1 cellular context compared by ENCODE assay signal in the genomic region with DNA sequence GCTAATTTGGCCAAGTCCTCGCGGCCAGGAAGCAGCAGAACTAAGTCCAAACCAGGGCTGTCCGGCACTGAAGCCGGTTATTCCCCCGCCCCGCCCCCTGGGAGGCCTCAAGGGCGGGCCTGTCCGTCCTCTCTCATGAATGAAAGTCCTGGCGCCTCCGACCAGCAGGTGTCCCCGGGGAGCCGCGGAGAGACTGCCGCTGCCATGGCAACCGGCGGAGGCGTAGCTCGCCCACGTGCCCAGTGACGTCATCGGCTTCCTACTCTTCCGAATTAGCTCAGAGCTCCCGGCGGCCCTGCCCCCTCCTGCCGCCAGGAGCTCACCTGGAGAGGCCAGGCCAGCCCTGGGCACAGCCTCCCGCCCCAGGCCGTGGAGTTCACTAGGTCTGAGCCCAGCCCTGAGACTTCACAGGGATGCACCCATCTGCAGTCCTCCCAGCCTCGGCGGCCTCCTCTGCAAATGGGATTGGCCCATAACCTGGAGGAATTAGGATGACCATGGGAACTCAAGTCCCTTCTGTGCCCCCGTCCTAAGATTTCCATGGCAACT.
TF ChIP-seq lines count a peak whose summit lies in the region.

No MANE protein-coding gene starts in this region.

TF ChIP-seq in HepG2, 621 proteins besides CTCF, POLR2A, EP300 and RAD21 (continued from another document and continues in another):
- TF ChIP-seq ZNF430 (CRISPR knock-in tag; IDR thresholded peaks at IDR 0.05) (peak; percentile 87; the same call in 1 of the 2 replicates), ATRX (CRISPR knock-in tag; IDR thresholded peaks at IDR 0.05; ENCODE audit: borderline replicate concordance) (no peak), FOXC1 (CRISPR knock-in tag; IDR thresholded peaks at IDR 0.05; ENCODE audit: borderline replicate concordance) (no peak; the same call in 1 of the 2 replicates), DR1 (CRISPR knock-in tag; IDR thresholded peaks at IDR 0.05) (no peak), ATF1 (CRISPR knock-in tag; IDR thresholded peaks at IDR 0.05) (peak; percentile 92), ZNF260 (CRISPR knock-in tag; IDR thresholded peaks at IDR 0.05; ENCODE audit: borderline replicate concordance, low read depth) (peak; percentile 70; the same call in 1 of the 2 replicates), ZNF136 (CRISPR knock-in tag; IDR thresholded peaks at IDR 0.05; ENCODE audit: low read depth) (no peak), NFIB (CRISPR knock-in tag; IDR thresholded peaks at IDR 0.05; ENCODE audit: borderline replicate concordance) (no peak), GATA4 (IDR thresholded peaks at IDR 0.05; ENCODE audit: borderline replicate concordance, low read depth) (no peak), ZNF549 (CRISPR knock-in tag; IDR thresholded peaks at IDR 0.05) (no peak), EHMT2 (IDR thresholded peaks at IDR 0.05; ENCODE audit: borderline replicate concordance, low read depth, low read length) (no peak), PRMT3 (CRISPR knock-in tag; IDR thresholded peaks at IDR 0.05; ENCODE audit: borderline replicate concordance, low read depth) (no peak), MAZ (IDR thresholded peaks at IDR 0.05; ENCODE audit: borderline replicate concordance, low read depth, low read length) (peak; percentile 90), MAZ (CRISPR knock-in tag; IDR thresholded peaks at IDR 0.05; ENCODE audit: low read depth) (peak; percentile 90), FOXK1 (CRISPR knock-in tag; IDR thresholded peaks at IDR 0.05; ENCODE audit: borderline replicate concordance, low read depth) (peak; percentile 70; the same call in 1 of the 2 replicates), KDM5A (IDR thresholded peaks at IDR 0.05; ENCODE audit: borderline replicate concordance, low read length) (no peak), MEIS1 (CRISPR knock-in tag; IDR thresholded peaks at IDR 0.05; ENCODE audit: borderline replicate concordance) (peak; percentile 72), MXI1 (IDR thresholded peaks at IDR 0.05; ENCODE audit: borderline replicate concordance, low read depth, low read length) (peak; percentile 99), ZNF713 (CRISPR knock-in tag; IDR thresholded peaks at IDR 0.05) (no peak), HOXD1 (CRISPR knock-in tag; IDR thresholded peaks at IDR 0.05) (no peak), ZNF792 (CRISPR knock-in tag; IDR thresholded peaks at IDR 0.05) (peak; percentile 33; the same call in 1 of the 2 replicates), U2AF1 (optimal IDR thresholded peaks at IDR 0.05; ENCODE audit: low read depth, low read length) (peak; percentile 18), ZFP36L2 (CRISPR knock-in tag; IDR thresholded peaks at IDR 0.05) (no peak), ZBTB3 (CRISPR knock-in tag; IDR thresholded peaks at IDR 0.05; ENCODE audit: borderline replicate concordance, low read depth) (peak; percentile 69; the same call in 1 of the 2 replicates)
- TF ChIP-seq, protein P1, sequence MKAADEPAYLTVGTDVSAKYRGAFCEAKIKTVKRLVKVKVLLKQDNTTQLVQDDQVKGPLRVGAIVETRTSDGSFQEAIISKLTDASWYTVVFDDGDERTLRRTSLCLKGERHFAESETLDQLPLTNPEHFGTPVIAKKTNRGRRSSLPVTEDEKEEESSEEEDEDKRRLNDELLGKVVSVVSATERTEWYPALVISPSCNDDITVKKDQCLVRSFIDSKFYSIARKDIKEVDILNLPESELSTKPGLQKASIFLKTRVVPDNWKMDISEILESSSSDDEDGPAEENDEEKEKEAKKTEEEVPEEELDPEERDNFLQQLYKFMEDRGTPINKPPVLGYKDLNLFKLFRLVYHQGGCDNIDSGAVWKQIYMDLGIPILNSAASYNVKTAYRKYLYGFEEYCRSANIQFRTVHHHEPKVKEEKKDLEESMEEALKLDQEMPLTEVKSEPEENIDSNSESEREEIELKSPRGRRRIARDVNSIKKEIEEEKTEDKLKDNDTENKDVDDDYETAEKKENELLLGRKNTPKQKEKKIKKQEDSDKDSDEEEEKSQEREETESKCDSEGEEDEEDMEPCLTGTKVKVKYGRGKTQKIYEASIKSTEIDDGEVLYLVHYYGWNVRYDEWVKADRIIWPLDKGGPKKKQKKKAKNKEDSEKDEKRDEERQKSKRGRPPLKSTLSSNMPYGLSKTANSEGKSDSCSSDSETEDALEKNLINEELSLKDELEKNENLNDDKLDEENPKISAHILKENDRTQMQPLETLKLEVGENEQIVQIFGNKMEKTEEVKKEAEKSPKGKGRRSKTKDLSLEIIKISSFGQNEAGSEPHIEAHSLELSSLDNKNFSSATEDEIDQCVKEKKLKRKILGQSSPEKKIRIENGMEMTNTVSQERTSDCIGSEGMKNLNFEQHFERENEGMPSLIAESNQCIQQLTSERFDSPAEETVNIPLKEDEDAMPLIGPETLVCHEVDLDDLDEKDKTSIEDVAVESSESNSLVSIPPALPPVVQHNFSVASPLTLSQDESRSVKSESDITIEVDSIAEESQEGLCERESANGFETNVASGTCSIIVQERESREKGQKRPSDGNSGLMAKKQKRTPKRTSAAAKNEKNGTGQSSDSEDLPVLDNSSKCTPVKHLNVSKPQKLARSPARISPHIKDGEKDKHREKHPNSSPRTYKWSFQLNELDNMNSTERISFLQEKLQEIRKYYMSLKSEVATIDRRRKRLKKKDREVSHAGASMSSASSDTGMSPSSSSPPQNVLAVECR (CRISPR knock-in tag; IDR thresholded peaks at IDR 0.05; ENCODE audit: borderline replicate concordance), result peak; percentile 92
- TF ChIP-seq, protein P2, sequence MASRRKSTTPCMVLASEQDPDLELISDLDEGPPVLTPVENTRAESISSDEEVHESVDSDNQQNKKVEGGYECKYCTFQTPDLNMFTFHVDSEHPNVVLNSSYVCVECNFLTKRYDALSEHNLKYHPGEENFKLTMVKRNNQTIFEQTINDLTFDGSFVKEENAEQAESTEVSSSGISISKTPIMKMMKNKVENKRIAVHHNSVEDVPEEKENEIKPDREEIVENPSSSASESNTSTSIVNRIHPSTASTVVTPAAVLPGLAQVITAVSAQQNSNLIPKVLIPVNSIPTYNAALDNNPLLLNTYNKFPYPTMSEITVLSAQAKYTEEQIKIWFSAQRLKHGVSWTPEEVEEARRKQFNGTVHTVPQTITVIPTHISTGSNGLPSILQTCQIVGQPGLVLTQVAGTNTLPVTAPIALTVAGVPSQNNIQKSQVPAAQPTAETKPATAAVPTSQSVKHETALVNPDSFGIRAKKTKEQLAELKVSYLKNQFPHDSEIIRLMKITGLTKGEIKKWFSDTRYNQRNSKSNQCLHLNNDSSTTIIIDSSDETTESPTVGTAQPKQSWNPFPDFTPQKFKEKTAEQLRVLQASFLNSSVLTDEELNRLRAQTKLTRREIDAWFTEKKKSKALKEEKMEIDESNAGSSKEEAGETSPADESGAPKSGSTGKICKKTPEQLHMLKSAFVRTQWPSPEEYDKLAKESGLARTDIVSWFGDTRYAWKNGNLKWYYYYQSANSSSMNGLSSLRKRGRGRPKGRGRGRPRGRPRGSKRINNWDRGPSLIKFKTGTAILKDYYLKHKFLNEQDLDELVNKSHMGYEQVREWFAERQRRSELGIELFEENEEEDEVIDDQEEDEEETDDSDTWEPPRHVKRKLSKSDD (CRISPR knock-in tag; IDR thresholded peaks at IDR 0.05; ENCODE audit: low read depth), result peak; percentile 94
- TF ChIP-seq, protein P3, sequence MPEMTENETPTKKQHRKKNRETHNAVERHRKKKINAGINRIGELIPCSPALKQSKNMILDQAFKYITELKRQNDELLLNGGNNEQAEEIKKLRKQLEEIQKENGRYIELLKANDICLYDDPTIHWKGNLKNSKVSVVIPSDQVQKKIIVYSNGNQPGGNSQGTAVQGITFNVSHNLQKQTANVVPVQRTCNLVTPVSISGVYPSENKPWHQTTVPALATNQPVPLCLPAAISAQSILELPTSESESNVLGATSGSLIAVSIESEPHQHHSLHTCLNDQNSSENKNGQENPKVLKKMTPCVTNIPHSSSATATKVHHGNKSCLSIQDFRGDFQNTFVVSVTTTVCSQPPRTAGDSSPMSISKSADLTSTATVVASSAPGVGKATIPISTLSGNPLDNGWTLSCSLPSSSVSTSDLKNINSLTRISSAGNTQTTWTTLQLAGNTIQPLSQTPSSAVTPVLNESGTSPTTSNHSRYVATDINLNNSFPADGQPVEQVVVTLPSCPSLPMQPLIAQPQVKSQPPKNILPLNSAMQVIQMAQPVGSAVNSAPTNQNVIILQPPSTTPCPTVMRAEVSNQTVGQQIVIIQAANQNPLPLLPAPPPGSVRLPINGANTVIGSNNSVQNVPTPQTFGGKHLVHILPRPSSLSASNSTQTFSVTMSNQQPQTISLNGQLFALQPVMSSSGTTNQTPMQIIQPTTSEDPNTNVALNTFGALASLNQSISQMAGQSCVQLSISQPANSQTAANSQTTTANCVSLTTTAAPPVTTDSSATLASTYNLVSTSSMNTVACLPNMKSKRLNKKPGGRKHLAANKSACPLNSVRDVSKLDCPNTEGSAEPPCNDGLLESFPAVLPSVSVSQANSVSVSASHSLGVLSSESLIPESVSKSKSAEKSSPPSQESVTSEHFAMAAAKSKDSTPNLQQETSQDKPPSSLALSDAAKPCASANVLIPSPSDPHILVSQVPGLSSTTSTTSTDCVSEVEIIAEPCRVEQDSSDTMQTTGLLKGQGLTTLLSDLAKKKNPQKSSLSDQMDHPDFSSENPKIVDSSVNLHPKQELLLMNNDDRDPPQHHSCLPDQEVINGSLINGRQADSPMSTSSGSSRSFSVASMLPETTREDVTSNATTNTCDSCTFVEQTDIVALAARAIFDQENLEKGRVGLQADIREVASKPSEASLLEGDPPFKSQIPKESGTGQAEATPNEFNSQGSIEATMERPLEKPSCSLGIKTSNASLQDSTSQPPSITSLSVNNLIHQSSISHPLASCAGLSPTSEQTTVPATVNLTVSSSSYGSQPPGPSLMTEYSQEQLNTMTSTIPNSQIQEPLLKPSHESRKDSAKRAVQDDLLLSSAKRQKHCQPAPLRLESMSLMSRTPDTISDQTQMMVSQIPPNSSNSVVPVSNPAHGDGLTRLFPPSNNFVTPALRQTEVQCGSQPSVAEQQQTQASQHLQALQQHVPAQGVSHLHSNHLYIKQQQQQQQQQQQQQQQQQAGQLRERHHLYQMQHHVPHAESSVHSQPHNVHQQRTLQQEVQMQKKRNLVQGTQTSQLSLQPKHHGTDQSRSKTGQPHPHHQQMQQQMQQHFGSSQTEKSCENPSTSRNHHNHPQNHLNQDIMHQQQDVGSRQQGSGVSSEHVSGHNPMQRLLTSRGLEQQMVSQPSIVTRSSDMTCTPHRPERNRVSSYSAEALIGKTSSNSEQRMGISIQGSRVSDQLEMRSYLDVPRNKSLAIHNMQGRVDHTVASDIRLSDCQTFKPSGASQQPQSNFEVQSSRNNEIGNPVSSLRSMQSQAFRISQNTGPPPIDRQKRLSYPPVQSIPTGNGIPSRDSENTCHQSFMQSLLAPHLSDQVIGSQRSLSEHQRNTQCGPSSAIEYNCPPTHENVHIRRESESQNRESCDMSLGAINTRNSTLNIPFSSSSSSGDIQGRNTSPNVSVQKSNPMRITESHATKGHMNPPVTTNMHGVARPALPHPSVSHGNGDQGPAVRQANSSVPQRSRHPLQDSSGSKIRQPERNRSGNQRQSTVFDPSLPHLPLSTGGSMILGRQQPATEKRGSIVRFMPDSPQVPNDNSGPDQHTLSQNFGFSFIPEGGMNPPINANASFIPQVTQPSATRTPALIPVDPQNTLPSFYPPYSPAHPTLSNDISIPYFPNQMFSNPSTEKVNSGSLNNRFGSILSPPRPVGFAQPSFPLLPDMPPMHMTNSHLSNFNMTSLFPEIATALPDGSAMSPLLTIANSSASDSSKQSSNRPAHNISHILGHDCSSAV (CRISPR knock-in tag; IDR thresholded peaks at IDR 0.05; ENCODE audit: borderline replicate concordance), result no peak
- TF ChIP-seq, protein P4, sequence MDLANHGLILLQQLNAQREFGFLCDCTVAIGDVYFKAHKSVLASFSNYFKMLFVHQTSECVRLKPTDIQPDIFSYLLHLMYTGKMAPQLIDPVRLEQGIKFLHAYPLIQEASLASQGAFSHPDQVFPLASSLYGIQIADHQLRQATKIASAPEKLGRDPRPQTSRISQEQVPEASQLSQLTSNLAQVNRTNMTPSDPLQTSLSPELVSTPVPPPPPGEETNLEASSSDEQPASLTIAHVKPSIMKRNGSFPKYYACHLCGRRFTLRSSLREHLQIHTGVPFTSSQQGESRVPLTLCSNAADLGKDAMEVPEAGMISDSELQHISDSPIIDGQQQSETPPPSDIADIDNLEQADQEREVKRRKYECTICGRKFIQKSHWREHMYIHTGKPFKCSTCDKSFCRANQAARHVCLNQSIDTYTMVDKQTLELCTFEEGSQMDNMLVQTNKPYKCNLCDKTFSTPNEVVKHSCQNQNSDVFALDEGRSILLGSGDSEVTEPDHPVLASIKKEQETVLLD (CRISPR knock-in tag; IDR thresholded peaks at IDR 0.05; ENCODE audit: low read depth), result no peak
- TF ChIP-seq, protein P5, sequence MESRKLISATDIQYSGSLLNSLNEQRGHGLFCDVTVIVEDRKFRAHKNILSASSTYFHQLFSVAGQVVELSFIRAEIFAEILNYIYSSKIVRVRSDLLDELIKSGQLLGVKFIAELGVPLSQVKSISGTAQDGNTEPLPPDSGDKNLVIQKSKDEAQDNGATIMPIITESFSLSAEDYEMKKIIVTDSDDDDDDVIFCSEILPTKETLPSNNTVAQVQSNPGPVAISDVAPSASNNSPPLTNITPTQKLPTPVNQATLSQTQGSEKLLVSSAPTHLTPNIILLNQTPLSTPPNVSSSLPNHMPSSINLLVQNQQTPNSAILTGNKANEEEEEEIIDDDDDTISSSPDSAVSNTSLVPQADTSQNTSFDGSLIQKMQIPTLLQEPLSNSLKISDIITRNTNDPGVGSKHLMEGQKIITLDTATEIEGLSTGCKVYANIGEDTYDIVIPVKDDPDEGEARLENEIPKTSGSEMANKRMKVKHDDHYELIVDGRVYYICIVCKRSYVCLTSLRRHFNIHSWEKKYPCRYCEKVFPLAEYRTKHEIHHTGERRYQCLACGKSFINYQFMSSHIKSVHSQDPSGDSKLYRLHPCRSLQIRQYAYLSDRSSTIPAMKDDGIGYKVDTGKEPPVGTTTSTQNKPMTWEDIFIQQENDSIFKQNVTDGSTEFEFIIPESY (CRISPR knock-in tag; IDR thresholded peaks at IDR 0.05), result peak; percentile 69
- TF ChIP-seq, protein P6, sequence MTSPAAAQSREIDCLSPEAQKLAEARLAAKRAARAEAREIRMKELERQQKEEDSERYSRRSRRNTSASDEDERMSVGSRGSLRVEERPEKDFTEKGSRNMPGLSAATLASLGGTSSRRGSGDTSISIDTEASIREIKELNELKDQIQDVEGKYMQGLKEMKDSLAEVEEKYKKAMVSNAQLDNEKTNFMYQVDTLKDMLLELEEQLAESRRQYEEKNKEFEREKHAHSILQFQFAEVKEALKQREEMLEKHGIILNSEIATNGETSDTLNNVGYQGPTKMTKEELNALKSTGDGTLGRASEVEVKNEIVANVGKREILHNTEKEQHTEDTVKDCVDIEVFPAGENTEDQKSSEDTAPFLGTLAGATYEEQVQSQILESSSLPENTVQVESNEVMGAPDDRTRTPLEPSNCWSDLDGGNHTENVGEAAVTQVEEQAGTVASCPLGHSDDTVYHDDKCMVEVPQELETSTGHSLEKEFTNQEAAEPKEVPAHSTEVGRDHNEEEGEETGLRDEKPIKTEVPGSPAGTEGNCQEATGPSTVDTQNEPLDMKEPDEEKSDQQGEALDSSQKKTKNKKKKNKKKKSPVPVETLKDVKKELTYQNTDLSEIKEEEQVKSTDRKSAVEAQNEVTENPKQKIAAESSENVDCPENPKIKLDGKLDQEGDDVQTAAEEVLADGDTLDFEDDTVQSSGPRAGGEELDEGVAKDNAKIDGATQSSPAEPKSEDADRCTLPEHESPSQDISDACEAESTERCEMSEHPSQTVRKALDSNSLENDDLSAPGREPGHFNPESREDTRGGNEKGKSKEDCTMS (CRISPR knock-in tag; conservative IDR thresholded peaks at IDR 0.05), result no peak
- TF ChIP-seq, protein P7, sequence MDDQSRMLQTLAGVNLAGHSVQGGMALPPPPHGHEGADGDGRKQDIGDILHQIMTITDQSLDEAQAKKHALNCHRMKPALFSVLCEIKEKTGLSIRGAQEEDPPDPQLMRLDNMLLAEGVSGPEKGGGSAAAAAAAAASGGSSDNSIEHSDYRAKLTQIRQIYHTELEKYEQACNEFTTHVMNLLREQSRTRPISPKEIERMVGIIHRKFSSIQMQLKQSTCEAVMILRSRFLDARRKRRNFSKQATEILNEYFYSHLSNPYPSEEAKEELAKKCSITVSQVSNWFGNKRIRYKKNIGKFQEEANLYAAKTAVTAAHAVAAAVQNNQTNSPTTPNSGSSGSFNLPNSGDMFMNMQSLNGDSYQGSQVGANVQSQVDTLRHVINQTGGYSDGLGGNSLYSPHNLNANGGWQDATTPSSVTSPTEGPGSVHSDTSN (CRISPR knock-in tag; IDR thresholded peaks at IDR 0.05; ENCODE audit: borderline replicate concordance), result no peak
